ENCODE assay signal across 19 cellular contexts in genomic region chr18:2410688-2411087, GRCh38.
DNase-seq lines count a peak whose midpoint lies in the region; ATAC-seq and TF ChIP-seq lines count a peak whose summit lies in the region.
"Had no signal": no experiment of that assay in that cellular context is flagged by ENCODE, and none has a peak within 500 bp of the region (broad histone marks: within the 10 kb centered on the region; RNA-seq: fewer than 3 reads in every experiment).

No MANE protein-coding gene starts in this region.

- no peak overlapping the region for H2BK20ac ChIP-seq in H9 (ENCODE audit: low read depth, low read length, poor library complexity, severe bottlenecking)

- H3K4me2 ChIP-seq in H9 (ENCODE audit: insufficient read depth, insufficient read length, low read length): no peak overlapping the region

- CTCF ChIA-PET in Calu3 (lab: Charles Lee): interaction anchor here (0.6 to 0.8 kb wide), 3 partner anchors 32 to 958 kb away, joined by 3 read pairs; no protein-coding TSS in a partner anchor

- no peaks in the 10 kb centered on the region for H3K79me2 ChIP-seq in H9 (ENCODE audit: insufficient read depth, low read length)
- H3K79me2 ChIP-seq: parathyroid adenoma had no signal

- no peak for TF ChIP-seq CTCF in Calu3 (IDR thresholded peaks at IDR 0.05; ENCODE audit: unreplicated experiment)
- no peak for TF ChIP-seq CTCF in brain (conservative IDR thresholded peaks at IDR 0.05)
- no peak for TF ChIP-seq CTCF in H9 (conservative IDR thresholded peaks at IDR 0.05)

- H3K9me3 ChIP-seq in right cardiac atrium (ENCODE audit: control insufficient read depth, low read length) (no peaks in the 10 kb centered on the region), H9 (ENCODE audit: control insufficient read depth, low read depth, low read length) (no peaks in the 10 kb centered on the region)
- H3K9me3 ChIP-seq: spleen had no signal

- H3K27ac ChIP-seq in right cardiac atrium (ENCODE audit: low read length): no peak overlapping the region
- no peak overlapping the region for H3K27ac ChIP-seq in H9 (ENCODE audit: insufficient read length, low read depth, low read length)
- H3K27ac ChIP-seq: parathyroid adenoma, spleen, WERI-Rb-1 had no signal

- no peak for ATAC-seq in right cardiac atrium
- ATAC-seq: activated T-helper 17 cell treated with anti-CD3 and anti-CD28 coated beads, Interleukin-2, amount 50 U/mL, for 72 hours; T-cell had no signal

- no peak overlapping the region for H2AK5ac ChIP-seq in H9 (ENCODE audit: insufficient read length, low read length)

- no peak overlapping the region for H2BK15ac ChIP-seq in H9 (ENCODE audit: low read depth, low read length)

- no peak overlapping the region for H4K8ac ChIP-seq in H9 (replicated peaks; ENCODE audit: insufficient read length, low read depth, low read length)

- no peak overlapping the region for H3K9ac ChIP-seq in H9 (ENCODE audit: extremely low read depth, insufficient read length, low read length)
- H3K9ac ChIP-seq: parathyroid adenoma had no signal

- H2AFZ ChIP-seq in H9 (ENCODE audit: low read length): no peak overlapping the region
- H2AFZ ChIP-seq: parathyroid adenoma had no signal

- no peak overlapping the region for H3K14ac ChIP-seq in H9 (ENCODE audit: insufficient read depth, low read length)

- no TSS peak for BruUV-seq in Calu3 (replicated peaks; lab: Mats Ljungman, UMichigan)

- H3K36me3 Mint-ChIP-seq in Calu3 (ENCODE audit: insufficient read depth, unreplicated experiment) (no peaks in the 10 kb centered on the region), brain (no peaks in the 10 kb centered on the region), H9 (ENCODE audit: insufficient read depth in 1 of 3, low read depth in 3 of 3) (no peaks in the 10 kb centered on the region)
- H3K36me3 Mint-ChIP-seq: T-cell had no signal

- peaks cover 36% of the 10 kb centered on the region for H3K4me1 Mint-ChIP-seq in Calu3 (ENCODE audit: low read depth, unreplicated experiment)
- peaks cover 18% of the 10 kb centered on the region for H3K4me1 Mint-ChIP-seq in brain
- peaks cover 0 to 8% of the 10 kb centered on the region in 2 experiments; a peak in 1 of 4 replicates for H3K4me1 Mint-ChIP-seq in H9
- H3K4me1 Mint-ChIP-seq: activated T-helper 17 cell treated with anti-CD3 and anti-CD28 coated beads, Interleukin-2, amount 50 U/mL, for 72 hours; T-cell had no signal

- no peak overlapping the region for H3K4ac ChIP-seq in H9 (ENCODE audit: low read depth, low read length)

- H3K27ac Mint-ChIP-seq in Calu3 (ENCODE audit: unreplicated experiment): peak overlapping the region; percentile 66
- H3K27ac Mint-ChIP-seq in brain: peak overlapping the region in 3 of 5 experiments; percentile 61 to 85 (median 69)
- H3K27ac Mint-ChIP-seq in H9: no peak overlapping the region
- H3K27ac Mint-ChIP-seq: activated T-helper 17 cell treated with anti-CD3 and anti-CD28 coated beads, Interleukin-2, amount 50 U/mL, for 72 hours; stimulated activated naive CD8-positive, alpha-beta T cell treated with anti-CD3 and anti-CD28 coated beads, Interleukin-15, Interleukin-2, amounts not matched to agents 100 ng/mL and 50 ng/mL, for 24 hours; T-cell had no signal

- no peak overlapping the region for H3K18ac ChIP-seq in H9 (ENCODE audit: insufficient read length, low read depth, low read length)

- H3T11ph ChIP-seq in H9 (ENCODE audit: low read length): no peak overlapping the region

- DNase-seq in Calu3: peak; percentile 25
- peak; percentile 39 for DNase-seq in LHCN-M2 (ENCODE audit: low read depth)
- DNase-seq in kidney tubule cell (ENCODE audit: low spot score): peak; percentile 74
- no peak for DNase-seq in activated CD4-positive, alpha-beta T cell treated with anti-CD3 and anti-CD28 coated beads, Interleukin-2, amount 50 U/mL, for 4 hours
- DNase-seq in right cardiac atrium: no peak
- DNase-seq in stimulated activated naive CD4-positive, alpha-beta T cell treated with Interleukin-2 at 50 U/mL for 16 hours (lab: John Stamatoyannopoulos, UW): no peak
- no peak for DNase-seq in H9
- DNase-seq: glutamatergic neuron, MM.1S, NCI-H1694 treated with DMSO at 0.1 percent for 48 hours, NCI-H526, RPMI8226, spleen, T-cell, WERI-Rb-1 had no signal

- no peak overlapping the region for H4K91ac ChIP-seq in H9 (ENCODE audit: insufficient read length, low read depth, low read length)

- no peak overlapping the region for H2BK12ac ChIP-seq in H9 (ENCODE audit: insufficient read length, low read depth, low read length)

- H4K5ac ChIP-seq in H9 (ENCODE audit: insufficient read length, low read depth, low read length): no peak overlapping the region

- H3K4me1 ChIP-seq in right cardiac atrium (ENCODE audit: control insufficient read depth, insufficient read depth, low read length) (no peaks in the 10 kb centered on the region), H9 (ENCODE audit: insufficient read depth, low read length) (no peaks in the 10 kb centered on the region)
- H3K4me1 ChIP-seq: parathyroid adenoma, spleen had no signal

- no peak overlapping the region for H2BK5ac ChIP-seq in H9 (ENCODE audit: insufficient read length, low read length)

- no peak overlapping the region for H3K56ac ChIP-seq in H9 (ENCODE audit: insufficient read length, low read depth, low read length)

- H2BK120ac ChIP-seq in H9 (ENCODE audit: low read depth, low read length, poor library complexity, severe bottlenecking): no peak overlapping the region

- H4K20me1 ChIP-seq in H9 (ENCODE audit: control insufficient read depth, insufficient read depth, insufficient read length): no peaks in the 10 kb centered on the region

- H3K9me3 Mint-ChIP-seq in Calu3 (ENCODE audit: low read depth, unreplicated experiment) (no peaks in the 10 kb centered on the region), brain (peaks cover 0 to 3% (median 0%) of the 10 kb centered on the region in 5 experiments), H9 (no peaks in the 10 kb centered on the region)
- H3K9me3 Mint-ChIP-seq: activated T-helper 17 cell treated with anti-CD3 and anti-CD28 coated beads, Interleukin-2, amount 50 U/mL, for 72 hours; stimulated activated naive CD8-positive, alpha-beta T cell treated with anti-CD3 and anti-CD28 coated beads, Interleukin-15, Interleukin-2, amounts not matched to agents 100 ng/mL and 50 ng/mL, for 24 hours; T-cell had no signal

- H3K27me3 Mint-ChIP-seq in Calu3 (ENCODE audit: unreplicated experiment) (no peaks in the 10 kb centered on the region), brain (no peaks in the 10 kb centered on the region), H9 (ENCODE audit: low read depth) (no peaks in the 10 kb centered on the region)
- H3K27me3 Mint-ChIP-seq: stimulated activated naive CD8-positive, alpha-beta T cell treated with anti-CD3 and anti-CD28 coated beads, Interleukin-15, Interleukin-2, amounts not matched to agents 100 ng/mL and 50 ng/mL, for 24 hours had no signal

- H3K4me3 Mint-ChIP-seq in Calu3 (ENCODE audit: low read depth, unreplicated experiment) (peak overlapping the region; percentile 51), brain (no peak overlapping the region), H9 (no peak overlapping the region)
- H3K4me3 Mint-ChIP-seq: activated T-helper 17 cell treated with anti-CD3 and anti-CD28 coated beads, Interleukin-2, amount 50 U/mL, for 72 hours; stimulated activated naive CD8-positive, alpha-beta T cell treated with anti-CD3 and anti-CD28 coated beads, Interleukin-15, Interleukin-2, amounts not matched to agents 100 ng/mL and 50 ng/mL, for 24 hours; T-cell had no signal

- H3K4me3 ChIP-seq in right cardiac atrium (ENCODE audit: low read length): no peak overlapping the region
- H3K4me3 ChIP-seq: spleen had no signal

- intact Hi-C loops in Calu3 (cut with micrococcal nuclease; ENCODE audit: unreplicated experiment): no loop called here
- intact Hi-C loops in right cardiac atrium (cut with DNase I): no loop called here

- H3K23ac ChIP-seq in H9 (ENCODE audit: insufficient read length, low read depth, low read length): no peak overlapping the region

- no peaks in the 10 kb centered on the region for H3K27me3 ChIP-seq in right cardiac atrium (ENCODE audit: control insufficient read depth, insufficient read depth)
- H3K27me3 ChIP-seq in H9 (ENCODE audit: insufficient read depth, low read length): no peaks in the 10 kb centered on the region
- H3K27me3 ChIP-seq: spleen had no signal

- no peaks in the 10 kb centered on the region for H3K79me1 ChIP-seq in H9 (ENCODE audit: insufficient read depth, low read depth, low read length, poor library complexity, severe bottlenecking)

- H3K23me2 ChIP-seq in H9 (ENCODE audit: insufficient read length, low read depth, low read length, poor library complexity, severe bottlenecking): no peaks in the 10 kb centered on the region

- 91% methylated on average over 1 of the region's 1 CpG for WGBS in right cardiac atrium
- no CpG with 5 or more reads among the region's 1 CpG for WGBS in H9 (ENCODE audit: extremely low coverage, insufficient read length, low lambda C conversion rate)

Comparison
In these comparisons a context has a peak if more than half of its experiments do, and no peak if none do; other contexts are left out.
1. DNase-seq: peak in Calu3 (single experiment), LHCN-M2 (single experiment) and kidney tubule cell (single experiment); none in activated CD4-positive, alpha-beta T cell treated with anti-CD3 and anti-CD28 coated beads, Interleukin-2, amount 50 U/mL, for 4 hours (0 of 2), right cardiac atrium (0 of 3), stimulated activated naive CD4-positive, alpha-beta T cell treated with Interleukin-2 at 50 U/mL for 16 hours (single experiment) and H9 (single experiment).
2. H3K27ac Mint-ChIP-seq: peak in Calu3 (single experiment) and brain (3 of 5); none in H9 (0 of 3).